In genomic region chr20:19354950-19355349, GRCh38 we compare ENCODE assay signal across 25 cellular contexts.
"Had no signal": no experiment of that assay in that cellular context is flagged by ENCODE, and none has a peak within 500 bp of the region (broad histone marks: within the 10 kb centered on the region; RNA-seq: fewer than 3 reads in every experiment).

No MANE protein-coding gene starts in this region.

- H3K27ac ChIP-seq: left lung, lower lobe of right lung, ovary, right atrium auricular region, right lobe of liver, tibial nerve, uterus had no signal

- H3K36me3 Mint-ChIP-seq: immature natural killer cell; naive B cell; natural killer cell; stimulated activated memory B cell treated with anti-CD40 and anti-IgM and Interleukin-4, amounts not matched to agents 10 μg/mL and 1 μg/mL and 100 μg/mL, for 72 hours had no signal

- H3K27me3 ChIP-seq: left lung, ovary, right atrium auricular region, right lobe of liver, tibial nerve, uterus had no signal

- H3K9me3 Mint-ChIP-seq: natural killer cell; stimulated activated naive CD8-positive, alpha-beta T cell treated with anti-CD3 and anti-CD28 coated beads, Interleukin-15, amount 100 ng/mL, for 72 hours had no signal

- ATAC-seq: left colon; left lung; lower lobe of right lung; natural killer cell; right lobe of liver; stimulated activated memory B cell treated with anti-CD40 and anti-IgM and Interleukin-4, amounts not matched to agents 10 μg/mL and 1 μg/mL and 100 μg/mL, for 72 hours; stimulated activated naive CD8-positive, alpha-beta T cell treated with anti-CD3 and anti-CD28 coated beads, Interleukin-15, amount 100 ng/mL, for 72 hours had no signal

- H3K4me1 ChIP-seq: left lung, lower lobe of right lung, right atrium auricular region, right lobe of liver, tibial nerve, uterus had no signal

- H3K4me3 Mint-ChIP-seq: immature natural killer cell; naive B cell; natural killer cell; stimulated activated memory B cell treated with anti-CD40 and anti-IgM and Interleukin-4, amounts not matched to agents 10 μg/mL and 1 μg/mL and 100 μg/mL, for 72 hours; stimulated activated naive CD8-positive, alpha-beta T cell treated with anti-CD3 and anti-CD28 coated beads, Interleukin-15, amount 100 ng/mL, for 72 hours; type B pancreatic cell had no signal

- H3K9me3 ChIP-seq: left lung, lower lobe of right lung, ovary, right atrium auricular region, right lobe of liver, tibial nerve, uterus had no signal

- H3K4me3 ChIP-seq: left lung, lower lobe of right lung, ovary, right atrium auricular region, right lobe of liver, smooth muscle cell, tibial nerve, uterus had no signal

- H3K36me3 ChIP-seq: left lung, lower lobe of right lung, ovary, right atrium auricular region, right lobe of liver, tibial nerve, uterus had no signal

- H3K27me3 Mint-ChIP-seq: progenitor cell of endocrine pancreas; stimulated activated naive CD8-positive, alpha-beta T cell treated with anti-CD3 and anti-CD28 coated beads, Interleukin-15, amount 100 ng/mL, for 72 hours; type B pancreatic cell had no signal

- DNase-seq: immature natural killer cell; kidney; left colon; left lung; lower lobe of right lung; mammary epithelial cell; mesenchymal stem cell; naive B cell; natural killer cell; ovary; right lobe of liver; stimulated activated CD4-positive, alpha-beta T cell treated with anti-CD3 and anti-CD28 coated beads, Interleukin-1b, Interleukin-23, amount 100 ng/mL, for 48 hours; stimulated activated CD4-positive, alpha-beta T cell treated with anti-CD3 and anti-CD28 coated beads, Interleukin-2, amount 100 ng/mL, for 48 hours; stimulated activated CD4-positive, alpha-beta T cell treated with anti-CD3 and anti-CD28 coated beads, Interleukin-4, amount 100 ng/mL, for 4 hours; stimulated activated CD8-positive, alpha-beta memory T cell treated with anti-CD3 and anti-CD28 coated beads, Interleukin-4, amount 100 ng/mL, for 48 hours; stimulated activated naive CD4-positive, alpha-beta T cell treated with Interleukin-2 at 50 U/mL for 16 hours; stimulated activated naive CD8-positive, alpha-beta T cell treated with anti-CD3 and anti-CD28 coated beads, Interleukin-15, amount 100 ng/mL, for 72 hours; substantia nigra; uterus had no signal

- H3K27ac Mint-ChIP-seq: immature natural killer cell; naive B cell; natural killer cell; progenitor cell of endocrine pancreas; stimulated activated memory B cell treated with anti-CD40 and anti-IgM and Interleukin-4, amounts not matched to agents 10 μg/mL and 1 μg/mL and 100 μg/mL, for 72 hours; stimulated activated naive CD8-positive, alpha-beta T cell treated with anti-CD3 and anti-CD28 coated beads, Interleukin-15, amount 100 ng/mL, for 72 hours; type B pancreatic cell had no signal

- H3K4me1 Mint-ChIP-seq: immature natural killer cell; naive B cell; natural killer cell; stimulated activated memory B cell treated with anti-CD40 and anti-IgM and Interleukin-4, amounts not matched to agents 10 μg/mL and 1 μg/mL and 100 μg/mL, for 72 hours; stimulated activated naive CD8-positive, alpha-beta T cell treated with anti-CD3 and anti-CD28 coated beads, Interleukin-15, amount 100 ng/mL, for 72 hours had no signal

- H3K4me2 ChIP-seq: smooth muscle cell had no signal
